Comparison of ENCODE assay signal across 5 cellular contexts in genomic region chr7:83020171-83020570, GRCh38.
"Had no signal": no experiment of that assay in that cellular context is flagged by ENCODE, and none has a peak within 500 bp of the region (broad histone marks: within the 10 kb centered on the region; RNA-seq: fewer than 3 reads in every experiment).

No MANE protein-coding gene starts in this region.

- DNase-seq: IMR-90, KBM-7, KG1 had no signal

- H3K27ac Mint-ChIP-seq: IgD-negative memory B cell had no signal

- H3K4me3 ChIP-seq: K562 had no signal

- H3K4me3 Mint-ChIP-seq: IgD-negative memory B cell had no signal

- H3K27me3 Mint-ChIP-seq: IgD-negative memory B cell had no signal

- H3K4me1 Mint-ChIP-seq: IgD-negative memory B cell had no signal
